Comparison of ENCODE assay signal across 20 cellular contexts in genomic region chr13:114266241-114266640, GRCh38. TPM values are rescaled to one million over a fixed set of nuclear protein-coding genes. Genes with fewer than 3 reads are reported as not detected.
DNase-seq lines count a peak whose midpoint lies in the region; ATAC-seq, FAIRE-seq and TF ChIP-seq lines count a peak whose summit lies in the region.
"Had no signal": no experiment of that assay in that cellular context is flagged by ENCODE, and none has a peak within 500 bp of the region (broad histone marks: within the 10 kb centered on the region; RNA-seq: fewer than 3 reads in every experiment).

No MANE protein-coding gene starts in this region.

- H2AFZ ChIP-seq in astrocyte (ENCODE audit: low read depth, low read length) (no peak overlapping the region), osteoblast (ENCODE audit: low read length) (no peak overlapping the region)
- H2AFZ ChIP-seq: PC-9 had no signal

- no peaks in the 10 kb centered on the region for H4K20me1 ChIP-seq in astrocyte (ENCODE audit: insufficient read depth, low read length)
- H4K20me1 ChIP-seq in osteoblast (ENCODE audit: insufficient read depth, low read length): no peaks in the 10 kb centered on the region

- H3K4me3 Mint-ChIP-seq in CD4-positive, CD25-positive, alpha-beta regulatory T cell: peak overlapping the region; percentile 67 to 85 (median 82)
- H3K4me3 Mint-ChIP-seq in CD8-positive, alpha-beta T cell: peak overlapping the region; percentile 39
- peak overlapping the region; percentile 22 for H3K4me3 Mint-ChIP-seq in astrocyte (ENCODE audit: unreplicated experiment)
- H3K4me3 Mint-ChIP-seq: H9 had no signal

- H3K27ac ChIP-seq in CD4-positive, CD25-positive, alpha-beta regulatory T cell (ENCODE audit: insufficient read depth, low read length, poor library complexity, severe bottlenecking): no peak overlapping the region
- H3K27ac ChIP-seq in CD8-positive, alpha-beta T cell (ENCODE audit: low read depth, low read length): no peak overlapping the region
- H3K27ac ChIP-seq in astrocyte (ENCODE audit: low read depth, low read length): peak overlapping the region; percentile 90
- H3K27ac ChIP-seq in osteoblast (ENCODE audit: low read depth, low read length): peak overlapping the region; percentile 91
- H3K27ac ChIP-seq: C4-2B, PC-9, RWPE1 had no signal

- DNase-seq in CD4-positive, CD25-positive, alpha-beta regulatory T cell: peak in 1 of 3 donors; percentile 38
- no peak for DNase-seq in CD8-positive, alpha-beta T cell
- no peak for DNase-seq in astrocyte (ENCODE audit: low read depth)
- no peak for DNase-seq in osteoblast (ENCODE audit: insufficient read length, low spot score, missing footprints)
- DNase-seq in OCI-M2 (lab: John Stamatoyannopoulos, UW; ENCODE audit: unreplicated experiment): no peak
- DNase-seq in pons (ENCODE audit: low spot score): no peak
- DNase-seq: AML-193, Caco-2, DMS153, GDM1, H9, NCI-H1048, NCI-H1436, NCI-H1930, NCI-H345, NCI-H524 treated with DMSO at 0.1 percent for 48 hours, PC-9 had no signal

- peak in 1 of 2 donors; percentile 40 for ATAC-seq in CD4-positive, CD25-positive, alpha-beta regulatory T cell (ENCODE audit: low read depth in 2 of 2)
- ATAC-seq in CD8-positive, alpha-beta T cell: no peak
- ATAC-seq in GM18861 (IDR thresholded peaks at IDR 0.05; ENCODE audit: unreplicated experiment): no peak

- no peaks in the 10 kb centered on the region for H3K79me2 ChIP-seq in astrocyte (ENCODE audit: insufficient read depth, low read length)
- peaks cover 10% of the 10 kb centered on the region for H3K79me2 ChIP-seq in osteoblast (ENCODE audit: insufficient read depth, low read length)

- FAIRE-seq in astrocyte (lab: Jason Lieb, UNC): no peak

- POLR2A ChIA-PET in CD8-positive, alpha-beta T cell (lab: Charles Lee): interaction anchor here (1.2 kb wide), 1 partner anchor 14 kb away, joined by 7 read pairs; no protein-coding TSS in a partner anchor

- H3K36me3 ChIP-seq in CD4-positive, CD25-positive, alpha-beta regulatory T cell (ENCODE audit: control insufficient read depth, insufficient read depth, low read length): peaks cover 60% of the 10 kb centered on the region
- peaks cover 20% of the 10 kb centered on the region for H3K36me3 ChIP-seq in CD8-positive, alpha-beta T cell (ENCODE audit: insufficient read depth, low read length)
- H3K36me3 ChIP-seq in astrocyte (ENCODE audit: insufficient read depth, low read length) (peaks cover 47% of the 10 kb centered on the region), osteoblast (ENCODE audit: insufficient read depth, low read length) (peaks cover 73% of the 10 kb centered on the region)

- no peaks in the 10 kb centered on the region for H3K9me3 ChIP-seq in CD4-positive, CD25-positive, alpha-beta regulatory T cell (ENCODE audit: control insufficient read depth in 2 of 2, low read length in 2 of 2)
- H3K9me3 ChIP-seq in CD8-positive, alpha-beta T cell (ENCODE audit: low read length): no peaks in the 10 kb centered on the region
- no peaks in the 10 kb centered on the region for H3K9me3 ChIP-seq in astrocyte (ENCODE audit: insufficient read depth, low read depth, low read length)
- H3K9me3 ChIP-seq in osteoblast (ENCODE audit: low read depth, low read length): no peaks in the 10 kb centered on the region
- H3K9me3 ChIP-seq: Caco-2 had no signal

- H3K4me1 Mint-ChIP-seq in CD4-positive, CD25-positive, alpha-beta regulatory T cell: peaks cover 17 to 47% (median 26%) of the 10 kb centered on the region in 4 donors
- H3K4me1 Mint-ChIP-seq in CD8-positive, alpha-beta T cell (ENCODE audit: low read depth): peaks cover 46% of the 10 kb centered on the region
- peaks cover 32% of the 10 kb centered on the region for H3K4me1 Mint-ChIP-seq in astrocyte (ENCODE audit: low read depth, unreplicated experiment)
- H3K4me1 Mint-ChIP-seq: H9 had no signal

- intact Hi-C loops in CD8-positive, alpha-beta T cell (cut with DNase I, micrococcal nuclease): no loop called here

- CTCF ChIA-PET in CD8-positive, alpha-beta T cell (lab: Charles Lee): no interaction called here

- no peaks in the 10 kb centered on the region for H3K27me3 ChIP-seq in CD4-positive, CD25-positive, alpha-beta regulatory T cell (ENCODE audit: control insufficient read depth, insufficient read depth, low read length)
- no peaks in the 10 kb centered on the region for H3K27me3 ChIP-seq in CD8-positive, alpha-beta T cell (ENCODE audit: insufficient read depth, low read length)
- H3K27me3 ChIP-seq in astrocyte (ENCODE audit: insufficient read depth, low read length) (no peaks in the 10 kb centered on the region), osteoblast (ENCODE audit: insufficient read depth, low read length) (no peaks in the 10 kb centered on the region)

- peaks cover 0 to 2% (median 0%) of the 10 kb centered on the region in 7 donors for H3K9me3 Mint-ChIP-seq in CD4-positive, CD25-positive, alpha-beta regulatory T cell
- H3K9me3 Mint-ChIP-seq in CD8-positive, alpha-beta T cell: no peaks in the 10 kb centered on the region
- H3K9me3 Mint-ChIP-seq in astrocyte (ENCODE audit: unreplicated experiment): no peaks in the 10 kb centered on the region
- H3K9me3 Mint-ChIP-seq: H9 had no signal

- H3K4me1 ChIP-seq in CD4-positive, CD25-positive, alpha-beta regulatory T cell (ENCODE audit: control insufficient read depth, insufficient read depth, low read length, poor library complexity, severe bottlenecking): peaks cover 26% of the 10 kb centered on the region
- H3K4me1 ChIP-seq in CD8-positive, alpha-beta T cell (ENCODE audit: insufficient read depth, low read length): peaks cover 42% of the 10 kb centered on the region
- H3K4me1 ChIP-seq in astrocyte (ENCODE audit: insufficient read depth, low read length): peaks cover 33% of the 10 kb centered on the region
- peaks cover 58% of the 10 kb centered on the region for H3K4me1 ChIP-seq in osteoblast (ENCODE audit: insufficient read depth, low read length)
- H3K4me1 ChIP-seq: Caco-2 had no signal

- peak overlapping the region; percentile 65 for H3K4me2 ChIP-seq in astrocyte (ENCODE audit: low read length)
- no peak overlapping the region for H3K4me2 ChIP-seq in osteoblast (ENCODE audit: insufficient read depth, low read length)
- H3K4me2 ChIP-seq: PC-9 had no signal

- H3K27me3 Mint-ChIP-seq in CD4-positive, CD25-positive, alpha-beta regulatory T cell: no peaks in the 10 kb centered on the region
- no peaks in the 10 kb centered on the region for H3K27me3 Mint-ChIP-seq in CD8-positive, alpha-beta T cell (ENCODE audit: low read depth)
- H3K27me3 Mint-ChIP-seq in astrocyte (ENCODE audit: low read depth, unreplicated experiment): no peaks in the 10 kb centered on the region

- H3K4me3 ChIP-seq in CD4-positive, CD25-positive, alpha-beta regulatory T cell (ENCODE audit: low read depth, low read length): peak overlapping the region; percentile 67
- no peak overlapping the region for H3K4me3 ChIP-seq in CD8-positive, alpha-beta T cell (ENCODE audit: low read depth, low read length)
- H3K4me3 ChIP-seq in astrocyte (ENCODE audit: insufficient read depth, low read depth, low read length): no peak overlapping the region
- H3K4me3 ChIP-seq in osteoblast (ENCODE audit: insufficient read depth, low read length): no peak overlapping the region
- H3K4me3 ChIP-seq: PC-9 had no signal

- no peak for TF ChIP-seq CTCF in CD8-positive, alpha-beta T cell (IDR thresholded peaks at IDR 0.05)
- TF ChIP-seq CTCF in astrocyte (IDR thresholded peaks at IDR 0.05; ENCODE audit: insufficient read depth, low read depth, low read length) (no peak), osteoblast (IDR thresholded peaks at IDR 0.05; ENCODE audit: extremely low read depth, low read depth, low read length) (no peak)

- peak overlapping the region; percentile 44 for H3K9ac ChIP-seq in astrocyte (ENCODE audit: low read length)

- peaks cover 64% of the 10 kb centered on the region for H3K36me3 Mint-ChIP-seq in CD4-positive, CD25-positive, alpha-beta regulatory T cell
- H3K36me3 Mint-ChIP-seq in CD8-positive, alpha-beta T cell: peaks cover 84% of the 10 kb centered on the region
- H3K36me3 Mint-ChIP-seq in astrocyte (ENCODE audit: low read depth, unreplicated experiment): peaks cover 36% of the 10 kb centered on the region

- peak overlapping the region in 2 of 3 donors; percentile 71 to 73 for H3K27ac Mint-ChIP-seq in CD4-positive, CD25-positive, alpha-beta regulatory T cell
- H3K27ac Mint-ChIP-seq in CD8-positive, alpha-beta T cell: no peak overlapping the region
- no peak overlapping the region for H3K27ac Mint-ChIP-seq in astrocyte (ENCODE audit: unreplicated experiment)
- H3K27ac Mint-ChIP-seq: H9 had no signal

RNA-seq across cellular contexts. Expression of gene UPF3A, which starts 15.2 kb away (rescaled TPM):
- 50.0 TPM for total RNA-seq in CD4-positive, CD25-positive, alpha-beta regulatory T cell
- 10 to 100 TPM; 14.5 to 30.7 (median 16.4) TPM for polyA plus RNA-seq in CD4-positive, CD25-positive, alpha-beta regulatory T cell
- total RNA-seq in CD8-positive, alpha-beta T cell: 10 to 100 TPM; 33.3 to 37.0 TPM
- total RNA-seq in astrocyte (37.5 and 44.8 TPM in 2 replicates), osteoblast (25.0 and 28.9 TPM in 2 replicates)

RNA-seq across cellular contexts. Expression of gene CDC16, which starts 31.5 kb away (rescaled TPM):
- 56.8 TPM for total RNA-seq in CD4-positive, CD25-positive, alpha-beta regulatory T cell
- 10 to 100 TPM; 16.1 to 27.8 (median 20.6) TPM for polyA plus RNA-seq in CD4-positive, CD25-positive, alpha-beta regulatory T cell
- 10 to 100 TPM; 55.6 to 56.2 TPM for total RNA-seq in CD8-positive, alpha-beta T cell
- total RNA-seq in astrocyte (77.0 and 81.0 TPM in 2 replicates), osteoblast (82.2 and 85.7 TPM in 2 replicates)

RNA-seq across cellular contexts. Expression of gene CHAMP1, which starts 48.1 kb away (rescaled TPM):
- 12.9 TPM for total RNA-seq in CD4-positive, CD25-positive, alpha-beta regulatory T cell
- 1 to 10 TPM; 7.8 to 9.6 (median 8.6) TPM for polyA plus RNA-seq in CD4-positive, CD25-positive, alpha-beta regulatory T cell
- total RNA-seq in CD8-positive, alpha-beta T cell: 10 to 100 TPM; 10.8 to 14.2 TPM
- total RNA-seq in astrocyte (23.9 and 26.8 TPM in 2 replicates), osteoblast (9.4 and 10.3 TPM in 2 replicates)

Comparison
In these comparisons a context has a peak if more than half of its experiments do, and no peak if none do; other contexts are left out.
1. H3K27ac ChIP-seq: peak in astrocyte (single experiment) and osteoblast (single experiment); none in CD4-positive, CD25-positive, alpha-beta regulatory T cell (single experiment) and CD8-positive, alpha-beta T cell (single experiment).
2. H3K27ac Mint-ChIP-seq: peak in CD4-positive, CD25-positive, alpha-beta regulatory T cell (2 of 3); none in CD8-positive, alpha-beta T cell (single experiment) and astrocyte (single experiment).
3. H3K4me3 Mint-ChIP-seq: peak in every context shown above with its lines; median percentile 82 in CD4-positive, CD25-positive, alpha-beta regulatory T cell; 39 in CD8-positive, alpha-beta T cell; 22 in astrocyte.